ENCODE assay signal across 1 cellular context in genomic region chr17:58960068-58960467, GRCh38.
TF ChIP-seq lines count a peak whose summit lies in the region.

No MANE protein-coding gene starts in this region.

TF ChIP-seq in WTC11, 78 proteins besides CTCF, POLR2A, EP300 and RAD21 (continued from another document):
- TF ChIP-seq AR (CRISPR knock-in tag; IDR thresholded peaks at IDR 0.05) (no peak), TCF7 (CRISPR knock-in tag; IDR thresholded peaks at IDR 0.05; ENCODE audit: low read depth) (no peak), GRHL2 (CRISPR knock-in tag; IDR thresholded peaks at IDR 0.05; ENCODE audit: insufficient replicate concordance, severe bottlenecking) (no peak), MLX (CRISPR knock-in tag; IDR thresholded peaks at IDR 0.05) (no peak), OVOL2 (CRISPR knock-in tag; IDR thresholded peaks at IDR 0.05; ENCODE audit: borderline replicate concordance) (no peak), IRF2 (CRISPR knock-in tag; IDR thresholded peaks at IDR 0.05; ENCODE audit: borderline replicate concordance, low read depth) (no peak)
